Comparison of ENCODE assay signal across 8 cellular contexts in the genomic region with DNA sequence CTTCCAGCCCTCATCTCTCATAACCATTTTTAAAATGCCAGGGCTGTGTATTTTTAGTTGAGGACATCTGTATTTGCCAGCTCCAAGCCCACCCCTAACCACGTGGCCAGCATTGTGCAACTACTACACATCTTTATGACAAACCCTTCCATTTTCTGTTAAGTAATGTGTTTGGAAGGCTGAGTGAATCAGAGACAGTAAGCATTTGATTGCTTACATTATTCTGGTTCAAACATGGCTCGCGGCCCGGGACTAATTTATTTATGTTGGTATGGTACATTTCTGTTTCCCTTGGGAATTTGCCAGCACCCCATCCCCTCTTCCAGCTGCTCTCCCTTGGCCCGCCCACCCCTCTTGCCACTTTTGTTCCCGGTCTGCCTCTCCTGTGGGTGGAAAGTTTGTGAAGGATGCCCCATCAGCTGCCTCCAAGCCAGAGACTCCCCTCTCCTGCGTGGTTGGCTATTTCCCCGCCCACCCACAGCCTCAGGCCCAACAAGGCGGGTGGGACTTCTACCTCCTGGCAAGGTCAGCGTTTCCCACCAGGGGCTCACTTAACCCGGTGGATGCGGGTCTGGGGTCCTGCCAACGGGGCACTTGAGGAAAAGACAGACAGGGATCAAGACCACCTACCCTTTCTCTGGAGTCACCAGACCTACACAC.
A peak's percentile ranks its signal among the peaks of the same experiment; 100 is the strongest.
DNase-seq lines count a peak whose midpoint lies in the region; ATAC-seq and TF ChIP-seq lines count a peak whose summit lies in the region.

No MANE protein-coding gene starts in this region.

- intact Hi-C loops in left ventricle myocardium superior (cut with micrococcal nuclease) = no loop called here

- peak; percentile 64 for ATAC-seq in SK-N-SH treated with all-trans-retinoic acid at 6 μM for 48 hours
- ATAC-seq in left ventricle myocardium superior = peak; percentile 51
- no peak for ATAC-seq in HG02763 (IDR thresholded peaks at IDR 0.05; ENCODE audit: unreplicated experiment)
- ATAC-seq in GM21528 (IDR thresholded peaks at IDR 0.05; ENCODE audit: low FRiP score, unreplicated experiment) = no peak
- ATAC-seq in GM18505 (IDR thresholded peaks at IDR 0.05; ENCODE audit: unreplicated experiment) = no peak

- no peak for TF ChIP-seq POLR2A in GM18505 (IDR thresholded peaks at IDR 0.05; ENCODE audit: borderline replicate concordance, extremely low read depth, insufficient read depth, insufficient read length)

- DNase-seq in HS-5 (ENCODE audit: low read depth) (peak; percentile 53), left ventricle myocardium superior (peak; percentile 38), superior temporal gyrus (ENCODE audit: extremely low spot score) (peak; percentile 76)
- DNase-seq in stimulated activated CD4-positive, alpha-beta T cell treated with anti-CD3 and anti-CD28 coated beads, Interleukin-12 subunit alpha, Interleukin-12 subunit beta, amount 100 ng/mL, for 4 hours = no peak

TF ChIP-seq in SK-N-SH treated with all-trans-retinoic acid at 6 μM for 48 hours, 23 proteins besides CTCF, POLR2A, EP300 and RAD21:
- no peak for TF ChIP-seq ZNF70 (CRISPR knock-in tag; IDR thresholded peaks at IDR 0.05)
- TF ChIP-seq, protein P1, sequence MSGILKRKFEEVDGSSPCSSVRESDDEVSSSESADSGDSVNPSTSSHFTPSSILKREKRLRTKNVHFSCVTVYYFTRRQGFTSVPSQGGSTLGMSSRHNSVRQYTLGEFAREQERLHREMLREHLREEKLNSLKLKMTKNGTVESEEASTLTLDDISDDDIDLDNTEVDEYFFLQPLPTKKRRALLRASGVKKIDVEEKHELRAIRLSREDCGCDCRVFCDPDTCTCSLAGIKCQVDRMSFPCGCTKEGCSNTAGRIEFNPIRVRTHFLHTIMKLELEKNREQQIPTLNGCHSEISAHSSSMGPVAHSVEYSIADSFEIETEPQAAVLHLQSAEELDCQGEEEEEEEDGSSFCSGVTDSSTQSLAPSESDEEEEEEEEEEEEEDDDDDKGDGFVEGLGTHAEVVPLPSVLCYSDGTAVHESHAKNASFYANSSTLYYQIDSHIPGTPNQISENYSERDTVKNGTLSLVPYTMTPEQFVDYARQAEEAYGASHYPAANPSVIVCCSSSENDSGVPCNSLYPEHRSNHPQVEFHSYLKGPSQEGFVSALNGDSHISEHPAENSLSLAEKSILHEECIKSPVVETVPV (CRISPR knock-in tag; IDR thresholded peaks at IDR 0.05) = no peak
- TF ChIP-seq ISL1 (CRISPR knock-in tag; IDR thresholded peaks at IDR 0.05) = peak; percentile 58
TF ChIP-seq in SK-N-SH treated with all-trans-retinoic acid at 6 μM for 48 hours: peak in this region for 1.

Comparison
In these comparisons a context has a peak if more than half of its experiments do, and no peak if none do; other contexts are left out.
1. ATAC-seq: peak in SK-N-SH treated with all-trans-retinoic acid at 6 μM for 48 hours (single experiment) and left ventricle myocardium superior (single experiment); none in HG02763 (single experiment), GM21528 (single experiment) and GM18505 (single experiment).